8 cellular contexts compared by ENCODE assay signal in the genomic region with DNA sequence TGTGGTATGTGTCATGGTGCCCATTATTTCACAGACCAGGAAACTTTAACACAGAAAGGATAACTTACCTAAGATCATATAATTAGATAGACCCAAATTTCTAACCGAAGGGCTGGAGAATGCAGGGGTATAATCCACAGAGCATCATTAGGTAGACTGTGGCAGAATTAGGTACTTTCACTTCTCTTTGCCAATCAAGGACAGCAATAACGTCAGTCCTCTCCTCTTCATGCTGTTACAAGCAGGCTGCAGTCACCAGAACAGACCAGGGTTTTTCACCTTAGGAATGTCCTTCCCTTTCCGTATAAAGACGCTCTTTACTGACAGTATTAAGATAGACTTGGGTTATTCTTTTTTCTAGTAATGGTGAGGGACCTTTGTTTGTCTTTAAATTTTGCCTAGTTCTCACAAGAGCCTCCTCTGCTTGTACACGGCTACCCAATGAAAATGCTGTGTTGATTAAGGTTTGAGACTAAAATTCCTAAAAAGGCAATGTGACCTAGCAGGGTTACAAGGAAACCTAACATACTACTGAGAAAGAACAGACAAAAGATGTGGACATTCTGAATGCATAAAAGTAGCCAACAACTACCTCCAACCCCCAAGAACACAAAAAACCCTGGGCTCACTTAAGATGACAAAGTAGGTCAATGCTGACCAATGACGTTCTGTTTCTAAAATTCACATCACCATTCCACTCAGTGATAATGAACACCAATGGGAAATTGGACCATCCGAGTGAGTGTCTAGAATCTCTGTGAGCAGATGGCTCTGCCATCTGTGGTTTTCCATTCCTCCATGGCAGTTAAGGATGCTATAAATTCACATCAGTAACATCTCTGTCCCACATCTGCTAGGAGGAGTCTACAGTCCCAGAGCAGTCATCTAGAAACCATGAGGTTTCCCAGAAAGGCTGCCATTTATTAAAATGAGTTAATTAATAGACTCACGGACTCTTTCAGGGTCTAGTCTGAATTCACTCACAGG. TPM values are rescaled to one million over a fixed set of nuclear protein-coding genes. Genes with fewer than 3 reads are reported as not detected.
A peak's percentile ranks its signal among the peaks of the same experiment; 100 is the strongest.
DNase-seq lines count a peak whose midpoint lies in the region; ATAC-seq and TF ChIP-seq lines count a peak whose summit lies in the region.

No MANE protein-coding gene starts in this region.

- peak in 2 of 3 donors; percentile 10 to 42 for DNase-seq in CD4-positive, CD25-positive, alpha-beta regulatory T cell
- DNase-seq in activated naive CD8-positive, alpha-beta T cell treated with anti-CD3 and anti-CD28 coated beads for 36 hours = no peak
- DNase-seq in hepatic stellate cell (ENCODE audit: low spot score) (no peak), NCI-H2107 treated with DMSO at 0.1 percent for 48 hours (lab: John Stamatoyannopoulos, UW; ENCODE audit: unreplicated experiment) (no peak), WERI-Rb-1 (no peak)

- H3K9me3 Mint-ChIP-seq in CD4-positive, CD25-positive, alpha-beta regulatory T cell = no peaks in the 10 kb centered on the region
- no peaks in the 10 kb centered on the region for H3K9me3 Mint-ChIP-seq in activated naive CD8-positive, alpha-beta T cell treated with anti-CD3 and anti-CD28 coated beads for 36 hours

- WGBS in liver = 52% methylated on average over 8 of the region's 8 CpGs

- ATAC-seq in CD4-positive, CD25-positive, alpha-beta regulatory T cell (ENCODE audit: low read depth in 2 of 2) = no peak
- ATAC-seq in GM19395 (IDR thresholded peaks at IDR 0.05; ENCODE audit: unreplicated experiment) = peak; percentile 39

- H3K4me3 Mint-ChIP-seq in CD4-positive, CD25-positive, alpha-beta regulatory T cell = peak overlapping the region; percentile 92 to 98 (median 94)
- H3K4me3 Mint-ChIP-seq in activated naive CD8-positive, alpha-beta T cell treated with anti-CD3 and anti-CD28 coated beads for 36 hours = peak overlapping the region; percentile 90

- H3K27ac ChIP-seq in CD4-positive, CD25-positive, alpha-beta regulatory T cell (ENCODE audit: insufficient read depth, low read length, poor library complexity, severe bottlenecking) = peak overlapping the region; percentile 80
- H3K27ac ChIP-seq in HUES6 (ENCODE audit: low read depth, low read length) = no peak overlapping the region
- peak overlapping the region; percentile 19 to 26 for H3K27ac ChIP-seq in liver (ENCODE audit: low read depth in 1 of 2, low read length in 2 of 2)
- H3K27ac ChIP-seq in WERI-Rb-1 = no peak overlapping the region

- peaks cover 44% of the 10 kb centered on the region for H3K4me1 ChIP-seq in CD4-positive, CD25-positive, alpha-beta regulatory T cell (ENCODE audit: control insufficient read depth, insufficient read depth, low read length, poor library complexity, severe bottlenecking)
- H3K4me1 ChIP-seq in HUES6 (ENCODE audit: control insufficient read depth, insufficient read depth, low read length) (peaks cover 28% of the 10 kb centered on the region), liver (ENCODE audit: control insufficient read depth in 4 of 4, insufficient read depth in 4 of 4, low read length in 3 of 4) (peaks cover 11 to 42% (median 25%) of the 10 kb centered on the region in 4 donors)

- H3K27me3 ChIP-seq in CD4-positive, CD25-positive, alpha-beta regulatory T cell (ENCODE audit: control insufficient read depth, insufficient read depth, low read length) = no peaks in the 10 kb centered on the region
- no peaks in the 10 kb centered on the region for H3K27me3 ChIP-seq in HUES6 (ENCODE audit: control insufficient read depth, insufficient read depth, low read length)
- no peaks in the 10 kb centered on the region for H3K27me3 ChIP-seq in liver (ENCODE audit: control insufficient read depth in 4 of 4, insufficient read depth in 4 of 4, low read length in 3 of 4)
- H3K27me3 ChIP-seq in WERI-Rb-1 (ENCODE audit: insufficient read depth, low read depth, severe bottlenecking) = no peaks in the 10 kb centered on the region

- H3K27me3 Mint-ChIP-seq in CD4-positive, CD25-positive, alpha-beta regulatory T cell = peaks cover 4% of the 10 kb centered on the region
- H3K27me3 Mint-ChIP-seq in activated naive CD8-positive, alpha-beta T cell treated with anti-CD3 and anti-CD28 coated beads for 36 hours = no peaks in the 10 kb centered on the region

- H3K27ac Mint-ChIP-seq in CD4-positive, CD25-positive, alpha-beta regulatory T cell = peak overlapping the region; percentile 86 to 94 (median 93)
- peak overlapping the region; percentile 93 for H3K27ac Mint-ChIP-seq in activated naive CD8-positive, alpha-beta T cell treated with anti-CD3 and anti-CD28 coated beads for 36 hours

- no peak for TF ChIP-seq RAD21 in liver (IDR thresholded peaks at IDR 0.05)

- peak overlapping the region; percentile 88 for H3K4me3 ChIP-seq in CD4-positive, CD25-positive, alpha-beta regulatory T cell (ENCODE audit: low read depth, low read length)
- peak overlapping the region; percentile 83 for H3K4me3 ChIP-seq in HUES6 (ENCODE audit: low read depth, low read length)
- peak overlapping the region in 1 of 3 donors; percentile 99 for H3K4me3 ChIP-seq in liver (ENCODE audit: low read depth in 1 of 3, low read length in 3 of 3)
- H3K4me3 ChIP-seq in WERI-Rb-1 (ENCODE audit: low read depth, low read length) = no peak overlapping the region

- peaks cover 10% of the 10 kb centered on the region for H3K36me3 Mint-ChIP-seq in CD4-positive, CD25-positive, alpha-beta regulatory T cell
- peaks cover 22% of the 10 kb centered on the region for H3K36me3 Mint-ChIP-seq in activated naive CD8-positive, alpha-beta T cell treated with anti-CD3 and anti-CD28 coated beads for 36 hours

- no peak for TF ChIP-seq CTCF in liver (IDR thresholded peaks at IDR 0.05; ENCODE audit: low read depth, low read length, missing input control)
- TF ChIP-seq CTCF in WERI-Rb-1 (IDR thresholded peaks at IDR 0.05; ENCODE audit: low read depth, low read length) = no peak

- no peaks in the 10 kb centered on the region for H3K36me3 ChIP-seq in CD4-positive, CD25-positive, alpha-beta regulatory T cell (ENCODE audit: control insufficient read depth, insufficient read depth, low read length)
- H3K36me3 ChIP-seq in HUES6 (ENCODE audit: control insufficient read depth, insufficient read depth, low read length) = peaks cover 17% of the 10 kb centered on the region
- peaks cover 0 to 2% (median under 1%) of the 10 kb centered on the region in 4 donors for H3K36me3 ChIP-seq in liver (ENCODE audit: control insufficient read depth in 4 of 4, insufficient read depth in 3 of 4, low read depth in 1 of 4, low read length in 3 of 4)
- peaks cover 54% of the 10 kb centered on the region for H3K36me3 ChIP-seq in WERI-Rb-1

- no peaks in the 10 kb centered on the region for H3K9me3 ChIP-seq in CD4-positive, CD25-positive, alpha-beta regulatory T cell (ENCODE audit: control insufficient read depth in 2 of 2, low read length in 2 of 2)
- H3K9me3 ChIP-seq in HUES6 (ENCODE audit: control insufficient read depth, insufficient read depth, low read depth, low read length) (no peaks in the 10 kb centered on the region; the same call in 1 of the 2 replicates), liver (ENCODE audit: control insufficient read depth in 4 of 4, low read length in 3 of 4) (no peaks in the 10 kb centered on the region), WERI-Rb-1 (ENCODE audit: severe bottlenecking) (no peaks in the 10 kb centered on the region)

- H3K4me1 Mint-ChIP-seq in CD4-positive, CD25-positive, alpha-beta regulatory T cell = peaks cover 35 to 63% (median 45%) of the 10 kb centered on the region in 4 donors
- H3K4me1 Mint-ChIP-seq in activated naive CD8-positive, alpha-beta T cell treated with anti-CD3 and anti-CD28 coated beads for 36 hours = peaks cover 46% of the 10 kb centered on the region

- peak overlapping the region; percentile 5 for H3K9ac ChIP-seq in HUES6 (ENCODE audit: low read length)
- H3K9ac ChIP-seq in liver (ENCODE audit: low read depth in 1 of 2, low read length in 2 of 2) = peak overlapping the region in 1 of 2 donors; percentile 25

TF ChIP-seq in liver, 16 proteins besides CTCF, POLR2A, EP300 and RAD21:
- TF ChIP-seq YY1 (IDR thresholded peaks at IDR 0.05) (no peak), HNF4A (conservative IDR thresholded peaks at IDR 0.05) (no peak)
- TF ChIP-seq, protein P1, sequence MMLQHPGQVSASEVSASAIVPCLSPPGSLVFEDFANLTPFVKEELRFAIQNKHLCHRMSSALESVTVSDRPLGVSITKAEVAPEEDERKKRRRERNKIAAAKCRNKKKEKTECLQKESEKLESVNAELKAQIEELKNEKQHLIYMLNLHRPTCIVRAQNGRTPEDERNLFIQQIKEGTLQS (IDR thresholded peaks at IDR 0.05) = no peak

RNA-seq across cellular contexts. Expression of a gene that starts 2.1 kb away (rescaled TPM):
- total RNA-seq in CD4-positive, CD25-positive, alpha-beta regulatory T cell = 48.0 TPM
- polyA plus RNA-seq in CD4-positive, CD25-positive, alpha-beta regulatory T cell = 100 to 1,000 TPM; 115 to 186 (median 136) TPM
- 100 to 1,000 TPM; 147 to 148 TPM for total RNA-seq in activated naive CD8-positive, alpha-beta T cell treated with anti-CD3 and anti-CD28 coated beads for 36 hours
- total RNA-seq in liver = 100 to 1,000 TPM; 205 to 348 TPM
- 100 to 1,000 TPM; 159 to 287 TPM for polyA plus RNA-seq in liver

Comparison
In these comparisons a context has a peak if more than half of its experiments do, and no peak if none do; other contexts are left out.
1. DNase-seq: peak in CD4-positive, CD25-positive, alpha-beta regulatory T cell (2 of 3); none in activated naive CD8-positive, alpha-beta T cell treated with anti-CD3 and anti-CD28 coated beads for 36 hours (single experiment), hepatic stellate cell (single experiment), NCI-H2107 treated with DMSO at 0.1 percent for 48 hours (single experiment) and WERI-Rb-1 (single experiment).
2. H3K27ac ChIP-seq: peak in CD4-positive, CD25-positive, alpha-beta regulatory T cell (single experiment) and liver (2 of 2); none in HUES6 (single experiment) and WERI-Rb-1 (single experiment).